ENCODE assay signal across 15 cellular contexts in genomic region chr3:143604849-143605660, GRCh38.
A peak's percentile ranks its signal among the peaks of the same experiment; 100 is the strongest.
DNase-seq lines count a peak whose midpoint lies in the region; ATAC-seq and TF ChIP-seq lines count a peak whose summit lies in the region.
"Had no signal": no experiment of that assay in that cellular context is flagged by ENCODE, and none has a peak within 500 bp of the region (broad histone marks: within the 10 kb centered on the region; RNA-seq: fewer than 3 reads in every experiment).

No MANE protein-coding gene starts in this region.

- H3K4me2 ChIP-seq in BLaER1 treated with 17β-estradiol and CSF1 and Interleukin-3, amounts not matched to agents 10 nM and 100 nM = peak overlapping the region; percentile 27 to 62 (median 40); a peak in 18 of 22 replicates

- H3K9ac ChIP-seq in BLaER1 treated with 17β-estradiol and CSF1 and Interleukin-3, amounts not matched to agents 10 nM and 100 nM = no peak overlapping the region

- H3K27ac ChIP-seq in BLaER1 treated with 17β-estradiol and CSF1 and Interleukin-3, amounts not matched to agents 10 nM and 100 nM = peak overlapping the region in 1 of 11 experiments; percentile 17; a peak in 1 of 22 replicates
- H3K27ac ChIP-seq in tibial nerve = no peak overlapping the region
- H3K27ac ChIP-seq in heart right ventricle = peak overlapping the region in 1 of 10 donors; percentile 16
- H3K27ac ChIP-seq: RWPE1, vagina had no signal

- 0 out of 22 replicates have a peak, but pooled peaks cover 0 to 4% (median 0%) of the 10 kb centered on the region in 11 experiments for H4K20me1 ChIP-seq in BLaER1 treated with 17β-estradiol and CSF1 and Interleukin-3, amounts not matched to agents 10 nM and 100 nM

- TF ChIP-seq EP300 in tibial nerve (IDR thresholded peaks at IDR 0.05) = no peak

- 0 out of 22 replicates have a peak, but pooled peaks cover 0 to 4% (median 0%) of the 10 kb centered on the region in 11 experiments for H3K9me3 ChIP-seq in BLaER1 treated with 17β-estradiol and CSF1 and Interleukin-3, amounts not matched to agents 10 nM and 100 nM (replicated peaks in 1 of 11)
- H3K9me3 ChIP-seq in tibial nerve (no peaks in the 10 kb centered on the region), heart right ventricle (no peaks in the 10 kb centered on the region)
- H3K9me3 ChIP-seq: vagina had no signal

- no peaks in the 10 kb centered on the region for H3K27me3 ChIP-seq in BLaER1 treated with 17β-estradiol and CSF1 and Interleukin-3, amounts not matched to agents 10 nM and 100 nM
- H3K27me3 ChIP-seq in tibial nerve (no peaks in the 10 kb centered on the region), heart right ventricle (no peaks in the 10 kb centered on the region)
- H3K27me3 ChIP-seq: vagina had no signal

- 56 to 58% methylated on average over 5 of the region's 5 CpGs for WGBS in tibial nerve, 2 donors
- WGBS in heart right ventricle, 2 donors = 79 to 81% methylated on average over 5 of the region's 5 CpGs

- H3K36me3 ChIP-seq in BLaER1 treated with 17β-estradiol and CSF1 and Interleukin-3, amounts not matched to agents 10 nM and 100 nM = peaks cover 0 to 34% (median 0%) of the 10 kb centered on the region in 11 experiments; a peak in 4 of 22 replicates
- H3K36me3 ChIP-seq in tibial nerve = no peaks in the 10 kb centered on the region
- H3K36me3 ChIP-seq in heart right ventricle = no peaks in the 10 kb centered on the region
- H3K36me3 ChIP-seq: vagina had no signal

- ATAC-seq in GM19438 (IDR thresholded peaks at IDR 0.05; ENCODE audit: low read depth, unreplicated experiment) (peak; percentile 90), HG02943 (IDR thresholded peaks at IDR 0.05; ENCODE audit: low read depth, unreplicated experiment) (peak; percentile 79), heart right ventricle (no peak)
- ATAC-seq: activated CD4-positive, CD25-positive, alpha-beta regulatory T cell treated with anti-CD3 and anti-CD28 coated beads, Interleukin-2, amount 50 U/mL, for 24 hours; right cardiac atrium had no signal

- TF ChIP-seq CTCF in tibial nerve (IDR thresholded peaks at IDR 0.05) (no peak), heart right ventricle (IDR thresholded peaks at IDR 0.05) (no peak)

- no peak for TF ChIP-seq POLR2A in tibial nerve (IDR thresholded peaks at IDR 0.05)

- H3K4me3 ChIP-seq in BLaER1 treated with 17β-estradiol and CSF1 and Interleukin-3, amounts not matched to agents 10 nM and 100 nM = no peak overlapping the region
- H3K4me3 ChIP-seq in tibial nerve (no peak overlapping the region), heart right ventricle (no peak overlapping the region)
- H3K4me3 ChIP-seq: vagina had no signal

- H3K4me1 ChIP-seq in BLaER1 treated with 17β-estradiol and CSF1 and Interleukin-3, amounts not matched to agents 10 nM and 100 nM = peaks cover 22 to 42% (median 27%) of the 10 kb centered on the region in 10 experiments
- peaks cover 0 to 6% (median 0%) of the 10 kb centered on the region in 4 donors for H3K4me1 ChIP-seq in tibial nerve
- peaks cover 0 to 20% (median 5%) of the 10 kb centered on the region in 9 donors for H3K4me1 ChIP-seq in heart right ventricle
- H3K4me1 ChIP-seq: vagina had no signal

- intact Hi-C loops in heart right ventricle (cut with DNase I) = no loop called here

- DNase-seq in NOMO-1 treated with dmso at 0.1 percent for 144 hours (lab: John Stamatoyannopoulos, UW; ENCODE audit: unreplicated experiment) (peak; percentile 28), occipital lobe (lab: John Stamatoyannopoulos, UW) (no peak), SHP77 treated with DMSO at 0.1 percent for 48 hours (lab: John Stamatoyannopoulos, UW) (no peak), tibial nerve (ENCODE audit: low spot score in 2 of 2) (no peak), heart right ventricle (no peak)
- DNase-seq: caudate nucleus, foreskin melanocyte, NCI-H1694, right cardiac atrium had no signal

Comparison
In these comparisons a context has a peak if more than half of its experiments do, and no peak if none do; other contexts are left out.
1. ATAC-seq: peak in GM19438 (single experiment) and HG02943 (single experiment); none in heart right ventricle (0 of 8).